ENCODE assay signal across 26 cellular contexts in genomic region chr7:4325732-4326131, GRCh38.
"Had no signal": no experiment of that assay in that cellular context is flagged by ENCODE, and none has a peak within 500 bp of the region (broad histone marks: within the 10 kb centered on the region; RNA-seq: fewer than 3 reads in every experiment).

No MANE protein-coding gene starts in this region.

- ATAC-seq: activated naive CD4-positive, alpha-beta T cell treated with anti-CD3 and anti-CD28 coated beads, Interleukin-2, amount 50 U/mL, for 72 hours; activated naive CD8-positive, alpha-beta T cell treated with anti-CD3 and anti-CD28 coated beads, Interleukin-2, amount 50 U/mL, for 24 hours; activated T-cell treated with anti-CD3 and anti-CD28 coated beads, Interleukin-2, amount 50 U/mL, for 4 hours; body of pancreas had no signal

- H3K9me3 ChIP-seq: ascending aorta, Peyer's patch, SJSA1 had no signal

- H3K4me1 ChIP-seq: ascending aorta, body of pancreas, Peyer's patch, SJSA1 had no signal

- H3K27me3 ChIP-seq: ascending aorta, body of pancreas, Peyer's patch had no signal

- H3K4me3 ChIP-seq: ascending aorta, body of pancreas, Peyer's patch, SJSA1 had no signal

- H3K36me3 ChIP-seq: ascending aorta, Peyer's patch, SJSA1 had no signal

- H3K27ac ChIP-seq: ascending aorta, body of pancreas, Peyer's patch, RWPE1, SJSA1 had no signal

- DNase-seq: activated B cell treated with CpG ODN at 0.5 μM for 24 hours; activated CD4-positive, alpha-beta T cell treated with anti-CD3 and anti-CD28 coated beads for 1 hour; activated CD4-positive, alpha-beta T cell treated with anti-CD3 and anti-CD28 coated beads, Interleukin-2, amount 10 ng/mL, durations not matched to agents 24 days and 14 days; activated CD4-positive, alpha-beta T cell treated with anti-CD3 and anti-CD28 coated beads, Interleukin-2, amount 50 U/mL, for 48 hours; activated effector memory CD4-positive, alpha-beta T cell treated with anti-CD3 and anti-CD28 coated beads, Interleukin-2, amount 50 U/mL, for 16 hours; activated naive CD4-positive, alpha-beta T cell treated with Interleukin-2 at 50 U/mL for 16 hours; activated naive CD8-positive, alpha-beta T cell treated with anti-CD3 and anti-CD28 coated beads, Interleukin-2, amount 50 U/mL, for 24 hours; activated T-cell treated with anti-CD3 and anti-CD28 coated beads, Interleukin-2, amount 50 U/mL, for 4 hours; amniotic stem cell; body of pancreas; central memory CD4-positive, alpha-beta T cell; Kasumi-1; KBM-7; NCI-H1105; NCI-H1436; NCI-H1694 treated with DMSO at 0.1 percent for 48 hours; NCI-H2029 treated with DMSO at 0.1 percent for 48 hours; NCI-H345; NCI-H510A treated with DMSO at 0.1 percent for 48 hours; NCI-H69; Peyer's patch; Right ventricle myocardium superior had no signal
